14 cellular contexts compared by ENCODE assay signal in genomic region chr6:159126590-159126989, GRCh38. TPM values are rescaled to one million over a fixed set of nuclear protein-coding genes. Genes with fewer than 3 reads are reported as not detected.
DNase-seq lines count a peak whose midpoint lies in the region; ATAC-seq, FAIRE-seq and TF ChIP-seq lines count a peak whose summit lies in the region.
"Had no signal": no experiment of that assay in that cellular context is flagged by ENCODE, and none has a peak within 500 bp of the region (broad histone marks: within the 10 kb centered on the region; RNA-seq: fewer than 3 reads in every experiment).

No MANE protein-coding gene starts in this region.

- H3K4me3 Mint-ChIP-seq in endodermal cell = no peak overlapping the region
- H3K4me3 Mint-ChIP-seq in effector memory CD8-positive, alpha-beta T cell = no peak overlapping the region
- H3K4me3 Mint-ChIP-seq: activated naive CD4-positive, alpha-beta T cell treated with anti-CD3 and anti-CD28 coated beads for 36 hours; naive thymus-derived CD4-positive, alpha-beta T cell; T-helper 1 cell treated with Interleukin-12 subunit alpha and Interleukin-12 subunit beta and Interleukin-4 antibody, amounts not matched to agents 30 μg/mL and 1 μg/mL, for 36 hours had no signal

- H3K4me3 ChIP-seq in Karpas-422 (ENCODE audit: low read length) (peak overlapping the region; percentile 22), endodermal cell (ENCODE audit: low read length) (no peak overlapping the region), neuronal stem cell (ENCODE audit: low read length in 2 of 2) (no peak overlapping the region)

- peaks cover 40% of the 10 kb centered on the region for H3K4me1 ChIP-seq in Karpas-422 (ENCODE audit: low read length)
- no peaks in the 10 kb centered on the region for H3K4me1 ChIP-seq in endodermal cell (ENCODE audit: control insufficient read depth, insufficient read depth, low read length)
- no peaks in the 10 kb centered on the region for H3K4me1 ChIP-seq in neuronal stem cell (ENCODE audit: control insufficient read depth in 2 of 2, insufficient read depth in 1 of 2, low read depth in 1 of 2, low read length in 2 of 2)

- H3K4me2 ChIP-seq in Karpas-422 (ENCODE audit: low read depth, low read length, poor library complexity, severe bottlenecking) (peak overlapping the region; percentile 69), neuronal stem cell (ENCODE audit: insufficient read depth, low read length, poor library complexity, severe bottlenecking) (no peak overlapping the region)

- H3K36me3 ChIP-seq in Karpas-422 (ENCODE audit: insufficient read depth, low read length) = no peaks in the 10 kb centered on the region
- no peaks in the 10 kb centered on the region for H3K36me3 ChIP-seq in endodermal cell (ENCODE audit: control insufficient read depth, insufficient read depth, low read length)
- no peaks in the 10 kb centered on the region for H3K36me3 ChIP-seq in neuronal stem cell (replicated peaks in 1 of 2; ENCODE audit: control insufficient read depth in 2 of 2, insufficient read depth in 2 of 2, low read length in 2 of 2)

- no peak overlapping the region for H3K14ac ChIP-seq in neuronal stem cell (ENCODE audit: low read length)

- no peak overlapping the region for H3K4ac ChIP-seq in neuronal stem cell (ENCODE audit: low read length)

- 88 to 91% methylated on average over 4 to 5 of the region's 5 CpGs for WGBS in endodermal cell (ENCODE audit: insufficient coverage in 1 of 2, insufficient read length in 1 of 2), 2 experiments
- no CpG with 5 or more reads among the region's 5 CpGs for WGBS in neuronal stem cell (ENCODE audit: extremely low coverage in 2 of 2, insufficient read length in 2 of 2, insufficient replicate concordance in 1 of 2), 2 donors

- H3K18ac ChIP-seq in neuronal stem cell (ENCODE audit: low read length) = peak overlapping the region; percentile 7

- no peak overlapping the region for H2BK5ac ChIP-seq in neuronal stem cell (ENCODE audit: low read length)

- no peaks in the 10 kb centered on the region for H3K9me3 Mint-ChIP-seq in endodermal cell
- no peaks in the 10 kb centered on the region for H3K9me3 Mint-ChIP-seq in effector memory CD8-positive, alpha-beta T cell
- H3K9me3 Mint-ChIP-seq: activated naive CD4-positive, alpha-beta T cell treated with anti-CD3 and anti-CD28 coated beads for 36 hours; naive thymus-derived CD4-positive, alpha-beta T cell; T-helper 1 cell treated with Interleukin-12 subunit alpha and Interleukin-12 subunit beta and Interleukin-4 antibody, amounts not matched to agents 30 μg/mL and 1 μg/mL, for 36 hours had no signal

- no peak for ATAC-seq in effector memory CD8-positive, alpha-beta T cell (replicated peaks)

- TF ChIP-seq POLR2A in GM12892 (IDR thresholded peaks at IDR 0.05; ENCODE audit: low read depth, low read length) = no peak

- no peaks in the 10 kb centered on the region for H3K79me1 ChIP-seq in neuronal stem cell (ENCODE audit: low read depth, low read length)

- H3K27me3 ChIP-seq in Karpas-422 (ENCODE audit: low read length) = no peaks in the 10 kb centered on the region
- H3K27me3 ChIP-seq in endodermal cell (ENCODE audit: control insufficient read depth, insufficient read depth, low read length, poor library complexity, severe bottlenecking) = no peaks in the 10 kb centered on the region
- peaks cover 0 to 12% (median 0%) of the 10 kb centered on the region in 3 experiments for H3K27me3 ChIP-seq in neuronal stem cell (ENCODE audit: control insufficient read depth in 3 of 3, insufficient read depth in 3 of 3, low read depth in 1 of 3, low read length in 3 of 3)

- no peaks in the 10 kb centered on the region for H3K79me2 ChIP-seq in Karpas-422 (ENCODE audit: low read length)

- peak; percentile 71 for FAIRE-seq in GM12892 (lab: Jason Lieb, UNC)

- H4K8ac ChIP-seq in neuronal stem cell (ENCODE audit: low read depth, low read length) = no peak overlapping the region

- no peak overlapping the region for H3K27ac Mint-ChIP-seq in endodermal cell
- H3K27ac Mint-ChIP-seq in effector memory CD8-positive, alpha-beta T cell = no peak overlapping the region
- H3K27ac Mint-ChIP-seq: activated naive CD4-positive, alpha-beta T cell treated with anti-CD3 and anti-CD28 coated beads for 36 hours; T-helper 1 cell treated with Interleukin-12 subunit alpha and Interleukin-12 subunit beta and Interleukin-4 antibody, amounts not matched to agents 30 μg/mL and 1 μg/mL, for 36 hours had no signal

- no peak for TF ChIP-seq CTCF in endodermal cell (conservative IDR thresholded peaks at IDR 0.05)

- no peaks in the 10 kb centered on the region for H4K20me1 ChIP-seq in Karpas-422 (ENCODE audit: insufficient read depth, low read depth, low read length)

- H2BK15ac ChIP-seq in neuronal stem cell (ENCODE audit: low read length) = no peak overlapping the region

- H3K27ac ChIP-seq in Karpas-422 (ENCODE audit: low read length) (peak overlapping the region; percentile 86), endodermal cell (ENCODE audit: low read depth, low read length) (no peak overlapping the region), neuronal stem cell (replicated peaks; ENCODE audit: low read length) (no peak overlapping the region)

- no peak overlapping the region for H2AK5ac ChIP-seq in neuronal stem cell (ENCODE audit: low read depth, low read length)

- no peak overlapping the region for H3K23ac ChIP-seq in neuronal stem cell (ENCODE audit: low read depth, low read length, poor library complexity)

- H3K4me1 Mint-ChIP-seq in endodermal cell = no peaks in the 10 kb centered on the region
- H3K4me1 Mint-ChIP-seq in effector memory CD8-positive, alpha-beta T cell (ENCODE audit: low read depth in 2 of 2) = no peaks in the 10 kb centered on the region

- H3K9me3 ChIP-seq in Karpas-422 (ENCODE audit: low read length) (no peaks in the 10 kb centered on the region), endodermal cell (ENCODE audit: control insufficient read depth, low read length) (no peaks in the 10 kb centered on the region), neuronal stem cell (replicated peaks in 1 of 2; ENCODE audit: control insufficient read depth in 2 of 2, insufficient read depth in 1 of 2, low read depth in 1 of 2, low read length in 2 of 2) (no peaks in the 10 kb centered on the region)

- no peaks in the 10 kb centered on the region for H3K9me2 ChIP-seq in Karpas-422 (replicated peaks; ENCODE audit: insufficient read depth, low read length)

- no peaks in the 10 kb centered on the region for H3K36me3 Mint-ChIP-seq in endodermal cell (ENCODE audit: low read depth)
- peaks cover 2% of the 10 kb centered on the region for H3K36me3 Mint-ChIP-seq in effector memory CD8-positive, alpha-beta T cell (ENCODE audit: insufficient read depth)

- H4K91ac ChIP-seq in neuronal stem cell (ENCODE audit: low read depth, low read length, poor library complexity) = no peak overlapping the region

- no peak overlapping the region for H2BK120ac ChIP-seq in neuronal stem cell (ENCODE audit: low read depth, low read length)

- H3K9ac ChIP-seq in Karpas-422 (ENCODE audit: low read length) (peak overlapping the region; percentile 60), endodermal cell (ENCODE audit: extremely low read depth, low read length, poor library complexity, severe bottlenecking) (no peak overlapping the region), neuronal stem cell (ENCODE audit: low read depth, low read length, poor library complexity) (no peak overlapping the region)

- H2AFZ ChIP-seq in Karpas-422 (ENCODE audit: low read length) (peak overlapping the region; percentile 13; the same call in 1 of the 2 replicates), neuronal stem cell (ENCODE audit: low read length) (no peak overlapping the region)

- no peaks in the 10 kb centered on the region for H3K27me3 Mint-ChIP-seq in endodermal cell (ENCODE audit: insufficient read depth)
- H3K27me3 Mint-ChIP-seq in effector memory CD8-positive, alpha-beta T cell = peaks cover 0 to 9% of the 10 kb centered on the region in 2 donors

- H2BK12ac ChIP-seq in neuronal stem cell (ENCODE audit: low read length) = no peak overlapping the region

- DNase-seq in GM12892 (ENCODE audit: insufficient read length) (no peak), Karpas-422 (no peak), endodermal cell (peak; percentile 35), neuronal stem cell (ENCODE audit: low spot score) (no peak), NCI-H524 (lab: John Stamatoyannopoulos, UW) (no peak), dedifferentiated amniotic fluid mesenchymal stem cell (ENCODE audit: extremely low spot score) (no peak), DMS53 treated with DMSO at 0.1 percent for 48 hours (lab: John Stamatoyannopoulos, UW; ENCODE audit: unreplicated experiment) (no peak)
- DNase-seq in effector memory CD8-positive, alpha-beta T cell = no peak
- DNase-seq: activated naive CD4-positive, alpha-beta T cell treated with anti-CD3 and anti-CD28 coated beads for 36 hours; naive thymus-derived CD4-positive, alpha-beta T cell; NCI-H2081; NCI-H524 treated with DMSO at 0.1 percent for 48 hours; stimulated activated CD4-positive, alpha-beta T cell treated with anti-CD3 and anti-CD28 coated beads, Interleukin-15, amount 100 ng/mL, for 24 hours had no signal

RNA-seq across cellular contexts. Expression of gene FNDC1, which starts 42.6 kb away (rescaled TPM):
- not detected for polyA plus RNA-seq in GM12892 (2012; ENCODE audit: missing spikeins)
- 73.2 and 90.0 TPM in 2 replicates for total RNA-seq in Karpas-422 (2014; rRNA removed; shearing (Covaris generic); ENCODE audit: low replicate concordance)
- total RNA-seq in endodermal cell = under 1 TPM; 0.55 to 0.62 TPM
- polyA plus RNA-seq in endodermal cell (2013, experiment 1 of 2) = 0.14 TPM
- 0.17 TPM for polyA plus RNA-seq in endodermal cell (2013, experiment 2 of 2)
- polyA plus RNA-seq in neuronal stem cell (2013, experiment 1 of 2) = 0.14 TPM
- polyA plus RNA-seq in neuronal stem cell (2013, experiment 2 of 2) = 0.12 TPM
- total RNA-seq: activated naive CD4-positive, alpha-beta T cell treated with anti-CD3 and anti-CD28 coated beads for 36 hours; naive thymus-derived CD4-positive, alpha-beta T cell had no signal
- polyA plus RNA-seq: naive thymus-derived CD4-positive, alpha-beta T cell had no signal

Comparison
In these comparisons a context has a peak if more than half of its experiments do, and no peak if none do; other contexts are left out.
1. RNA of gene FNDC1, which starts 42.6 kb away (total RNA-seq): 73.2 to 90.0 TPM in Karpas-422; 0.55 to 0.62 TPM in endodermal cell; every median in the first group is over 10 times any median in the second.